ENCODE assay signal across 18 cellular contexts in the genomic region with DNA sequence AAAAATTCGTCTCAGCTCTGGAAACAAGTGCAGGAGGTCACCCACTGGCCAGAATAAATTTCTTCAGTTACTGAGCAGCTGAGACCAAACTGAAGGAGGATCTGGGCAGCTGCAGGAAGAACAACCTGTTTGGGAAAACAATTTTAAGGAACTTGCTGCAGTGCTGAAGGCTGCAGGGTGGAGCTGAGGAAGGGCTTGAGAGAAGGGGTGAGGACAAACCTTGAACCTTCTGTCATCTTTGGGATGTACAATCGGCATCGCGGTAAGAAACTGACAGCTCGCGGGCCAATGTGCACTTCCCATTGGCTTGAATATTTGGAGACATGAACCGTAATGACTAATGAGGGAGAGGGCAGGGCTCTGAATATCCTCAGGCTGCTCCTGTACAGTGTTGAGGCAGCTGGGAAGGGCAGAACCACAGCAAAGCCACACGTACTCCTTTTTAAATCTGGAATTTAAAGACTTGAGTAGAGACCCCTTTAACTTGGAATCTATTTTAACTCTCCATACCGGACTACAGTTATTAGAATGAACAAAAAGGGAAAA.
"Had no signal": no experiment of that assay in that cellular context is flagged by ENCODE, and none has a peak within 500 bp of the region (broad histone marks: within the 10 kb centered on the region; RNA-seq: fewer than 3 reads in every experiment).

No MANE protein-coding gene starts in this region.

- H3K36me3 Mint-ChIP-seq: naive thymus-derived CD4-positive, alpha-beta T cell had no signal

- H3K4me3 ChIP-seq: ascending aorta, lung, skin epidermis had no signal

- H3K36me3 ChIP-seq: ascending aorta had no signal

- H3K4me1 Mint-ChIP-seq: activated B cell treated with CpG ODN at 0.5 μM for 24 hours; activated naive CD8-positive, alpha-beta T cell treated with anti-CD3 and anti-CD28 coated beads, Interleukin-2, amount 50 U/mL, for 24 hours; activated T-helper 17 cell treated with anti-CD3 and anti-CD28 coated beads, Interleukin-2, amount 50 U/mL, for 72 hours; naive thymus-derived CD4-positive, alpha-beta T cell had no signal

- DNase-seq: activated B cell treated with CpG ODN at 0.5 μM for 24 hours; activated CD4-positive, alpha-beta T cell treated with anti-CD3 and anti-CD28 coated beads for 48 hours; activated naive CD4-positive, alpha-beta T cell treated with Interleukin-2 at 50 U/mL for 16 hours; activated naive CD8-positive, alpha-beta T cell treated with anti-CD3 and anti-CD28 coated beads, Interleukin-2, amount 50 U/mL, for 24 hours; erythroblast; left cardiac atrium; naive thymus-derived CD4-positive, alpha-beta T cell; SK-N-SH; stimulated activated CD4-positive, alpha-beta T cell treated with anti-CD3 and anti-CD28 coated beads, Interleukin-4, amount 100 ng/mL, for 24 hours; stimulated activated naive CD4-positive, alpha-beta T cell; substantia nigra had no signal

- H3K27me3 Mint-ChIP-seq: activated B cell treated with CpG ODN at 0.5 μM for 24 hours; activated T-helper 17 cell treated with anti-CD3 and anti-CD28 coated beads, Interleukin-2, amount 50 U/mL, for 72 hours had no signal

- H3K4me1 ChIP-seq: ascending aorta had no signal

- H3K9ac ChIP-seq: SK-N-SH had no signal

- H3K9me3 ChIP-seq: ascending aorta, SK-N-SH had no signal

- H3K27ac Mint-ChIP-seq: activated B cell treated with CpG ODN at 0.5 μM for 24 hours; activated naive CD8-positive, alpha-beta T cell treated with anti-CD3 and anti-CD28 coated beads, Interleukin-2, amount 50 U/mL, for 24 hours; activated T-helper 17 cell treated with anti-CD3 and anti-CD28 coated beads, Interleukin-2, amount 50 U/mL, for 72 hours; dendritic cell treated with granulocyte-macrophage colony-stimulating factor and Interleukin-4, amounts not matched to agents 40 ng/mL and 50 ng/mL, for 4 days; T-helper 1 cell treated with Interleukin-12 subunit alpha and Interleukin-12 subunit beta and Interleukin-4 antibody, amounts not matched to agents 30 μg/mL and 1 μg/mL, for 36 hours had no signal

- H3K9me3 Mint-ChIP-seq: activated B cell treated with CpG ODN at 0.5 μM for 24 hours; activated naive CD8-positive, alpha-beta T cell treated with anti-CD3 and anti-CD28 coated beads, Interleukin-2, amount 50 U/mL, for 24 hours; activated T-helper 17 cell treated with anti-CD3 and anti-CD28 coated beads, Interleukin-2, amount 50 U/mL, for 72 hours; dendritic cell treated with granulocyte-macrophage colony-stimulating factor and Interleukin-4, amounts not matched to agents 40 ng/mL and 50 ng/mL, for 4 days; naive thymus-derived CD4-positive, alpha-beta T cell; T-helper 1 cell treated with Interleukin-12 subunit alpha and Interleukin-12 subunit beta and Interleukin-4 antibody, amounts not matched to agents 30 μg/mL and 1 μg/mL, for 36 hours had no signal

- H3K4me3 Mint-ChIP-seq: activated B cell treated with CpG ODN at 0.5 μM for 24 hours; activated naive CD8-positive, alpha-beta T cell treated with anti-CD3 and anti-CD28 coated beads, Interleukin-2, amount 50 U/mL, for 24 hours; activated T-helper 17 cell treated with anti-CD3 and anti-CD28 coated beads, Interleukin-2, amount 50 U/mL, for 72 hours; dendritic cell treated with granulocyte-macrophage colony-stimulating factor and Interleukin-4, amounts not matched to agents 40 ng/mL and 50 ng/mL, for 4 days; naive thymus-derived CD4-positive, alpha-beta T cell; T-helper 1 cell treated with Interleukin-12 subunit alpha and Interleukin-12 subunit beta and Interleukin-4 antibody, amounts not matched to agents 30 μg/mL and 1 μg/mL, for 36 hours had no signal

- H3K27ac ChIP-seq: ascending aorta, skin epidermis had no signal

- FAIRE-seq: bronchial epithelial cell had no signal

- H3K27me3 ChIP-seq: ascending aorta had no signal

- ATAC-seq: activated naive CD8-positive, alpha-beta T cell treated with anti-CD3 and anti-CD28 coated beads, Interleukin-2, amount 50 U/mL, for 24 hours; activated T-helper 17 cell treated with anti-CD3 and anti-CD28 coated beads, Interleukin-2, amount 50 U/mL, for 72 hours; left cardiac atrium; naive thymus-derived CD4-positive, alpha-beta T cell had no signal
